Comparison of ENCODE assay signal across 24 cellular contexts in genomic region chr20:51583499-51583898, GRCh38.
"Had no signal": no experiment of that assay in that cellular context is flagged by ENCODE, and none has a peak within 500 bp of the region (broad histone marks: within the 10 kb centered on the region; RNA-seq: fewer than 3 reads in every experiment).

No MANE protein-coding gene starts in this region.

- H3K4me3 Mint-ChIP-seq: activated B cell treated with CpG ODN at 0.5 μM for 24 hours; activated CD4-positive, alpha-beta memory T cell treated with anti-CD3 and anti-CD28 coated beads for 36 hours; activated CD4-positive, alpha-beta T cell treated with anti-CD3 and anti-CD28 coated beads for 36 hours; activated CD8-positive, alpha-beta memory T cell treated with anti-CD3 and anti-CD28 coated beads, Interleukin-2, amount 10 ng/mL, durations not matched to agents 7 days and 5 days; activated T-helper 1 cell treated with anti-CD3 and anti-CD28 coated beads, Interleukin-12 subunit alpha, Interleukin-12 subunit beta, Interleukin-2, Interleukin-4 antibody, amounts not matched to agents 30 ng/mL and 10 ng/mL and 1 ng/mL, durations not matched to agents 14 hours and 24 hours and 36 hours; brain; dendritic cell treated with granulocyte-macrophage colony-stimulating factor and Interleukin-4, amounts not matched to agents 40 ng/mL and 50 ng/mL, for 4 days; memory B cell; natural killer cell treated with Interleukin-12 subunit alpha and Interleukin-12 subunit beta and Interleukin-15 and Interleukin-18, amount 100 ng/mL, for 72 hours had no signal

- H3K27me3 Mint-ChIP-seq: activated CD4-positive, alpha-beta memory T cell treated with anti-CD3 and anti-CD28 coated beads for 36 hours had no signal

- H3K4me3 ChIP-seq: heart right ventricle, thyroid gland had no signal

- H3K36me3 ChIP-seq: heart right ventricle, thyroid gland had no signal

- H3K27ac ChIP-seq: heart right ventricle, parathyroid adenoma, thyroid gland had no signal

- H3K36me3 Mint-ChIP-seq: activated CD4-positive, alpha-beta memory T cell treated with anti-CD3 and anti-CD28 coated beads for 36 hours; activated CD8-positive, alpha-beta memory T cell treated with anti-CD3 and anti-CD28 coated beads, Interleukin-2, amount 10 ng/mL, durations not matched to agents 7 days and 5 days; activated naive CD4-positive, alpha-beta T cell treated with anti-CD3 and anti-CD28 coated beads, Interleukin-2, amount 50 U/mL, for 72 hours; brain; memory B cell; natural killer cell treated with Interleukin-12 subunit alpha and Interleukin-12 subunit beta and Interleukin-15 and Interleukin-18, amount 100 ng/mL, for 72 hours had no signal

- H3K9me3 ChIP-seq: heart right ventricle, thyroid gland had no signal

- H3K9me3 Mint-ChIP-seq: activated B cell treated with CpG ODN at 0.5 μM for 24 hours; activated CD4-positive, alpha-beta memory T cell treated with anti-CD3 and anti-CD28 coated beads for 36 hours; activated T-helper 1 cell treated with anti-CD3 and anti-CD28 coated beads, Interleukin-12 subunit alpha, Interleukin-12 subunit beta, Interleukin-2, Interleukin-4 antibody, amounts not matched to agents 30 ng/mL and 10 ng/mL and 1 ng/mL, durations not matched to agents 14 hours and 24 hours and 36 hours; dendritic cell treated with granulocyte-macrophage colony-stimulating factor and Interleukin-4, amounts not matched to agents 40 ng/mL and 50 ng/mL, for 4 days; memory B cell; natural killer cell treated with Interleukin-12 subunit alpha and Interleukin-12 subunit beta and Interleukin-15 and Interleukin-18, amount 100 ng/mL, for 72 hours had no signal

- FAIRE-seq: endometrium, keratinocyte had no signal

- H3K4me1 ChIP-seq: heart right ventricle, parathyroid adenoma, thyroid gland had no signal

- H3K27ac Mint-ChIP-seq: activated B cell treated with CpG ODN at 0.5 μM for 24 hours; activated CD4-positive, alpha-beta memory T cell treated with anti-CD3 and anti-CD28 coated beads for 36 hours; activated CD4-positive, alpha-beta T cell treated with anti-CD3 and anti-CD28 coated beads for 36 hours; activated CD8-positive, alpha-beta memory T cell treated with anti-CD3 and anti-CD28 coated beads, Interleukin-2, amount 10 ng/mL, durations not matched to agents 7 days and 5 days; activated naive CD4-positive, alpha-beta T cell treated with anti-CD3 and anti-CD28 coated beads, Interleukin-2, amount 50 U/mL, for 72 hours; activated T-helper 1 cell treated with anti-CD3 and anti-CD28 coated beads, Interleukin-12 subunit alpha, Interleukin-12 subunit beta, Interleukin-2, Interleukin-4 antibody, amounts not matched to agents 30 ng/mL and 10 ng/mL and 1 ng/mL, durations not matched to agents 14 hours and 24 hours and 36 hours; brain; dendritic cell treated with granulocyte-macrophage colony-stimulating factor and Interleukin-4, amounts not matched to agents 40 ng/mL and 50 ng/mL, for 4 days; memory B cell; natural killer cell treated with Interleukin-12 subunit alpha and Interleukin-12 subunit beta and Interleukin-15 and Interleukin-18, amount 100 ng/mL, for 72 hours had no signal

- DNase-seq: activated B cell treated with CpG ODN at 0.5 μM for 24 hours; activated CD4-positive, alpha-beta memory T cell treated with anti-CD3 and anti-CD28 coated beads for 36 hours; activated CD4-positive, alpha-beta T cell treated with anti-CD3 and anti-CD28 coated beads for 36 hours; activated CD8-positive, alpha-beta memory T cell treated with anti-CD3 and anti-CD28 coated beads, Interleukin-2, amount 10 ng/mL, durations not matched to agents 7 days and 5 days; activated T-cell treated with anti-CD3 and anti-CD28 coated beads for 4 hours; caudate nucleus; effector CD4-positive, alpha-beta T cell; erythroblast; foreskin fibroblast; heart right ventricle; right cardiac atrium; stimulated activated CD4-positive, alpha-beta T cell treated with anti-CD3 and anti-CD28 coated beads, Interleukin-4, amount 100 ng/mL, for 4 hours; stimulated activated naive CD8-positive, alpha-beta T cell treated with anti-CD3 and anti-CD28 coated beads, Interleukin-15, Interleukin-2, amounts not matched to agents 100 U/mL and 50 U/mL, for 24 hours; T-helper 9 cell; thyroid gland had no signal

- H3K27me3 ChIP-seq: heart right ventricle, thyroid gland had no signal
